Comparison of ENCODE assay signal across 16 cellular contexts in the genomic region with DNA sequence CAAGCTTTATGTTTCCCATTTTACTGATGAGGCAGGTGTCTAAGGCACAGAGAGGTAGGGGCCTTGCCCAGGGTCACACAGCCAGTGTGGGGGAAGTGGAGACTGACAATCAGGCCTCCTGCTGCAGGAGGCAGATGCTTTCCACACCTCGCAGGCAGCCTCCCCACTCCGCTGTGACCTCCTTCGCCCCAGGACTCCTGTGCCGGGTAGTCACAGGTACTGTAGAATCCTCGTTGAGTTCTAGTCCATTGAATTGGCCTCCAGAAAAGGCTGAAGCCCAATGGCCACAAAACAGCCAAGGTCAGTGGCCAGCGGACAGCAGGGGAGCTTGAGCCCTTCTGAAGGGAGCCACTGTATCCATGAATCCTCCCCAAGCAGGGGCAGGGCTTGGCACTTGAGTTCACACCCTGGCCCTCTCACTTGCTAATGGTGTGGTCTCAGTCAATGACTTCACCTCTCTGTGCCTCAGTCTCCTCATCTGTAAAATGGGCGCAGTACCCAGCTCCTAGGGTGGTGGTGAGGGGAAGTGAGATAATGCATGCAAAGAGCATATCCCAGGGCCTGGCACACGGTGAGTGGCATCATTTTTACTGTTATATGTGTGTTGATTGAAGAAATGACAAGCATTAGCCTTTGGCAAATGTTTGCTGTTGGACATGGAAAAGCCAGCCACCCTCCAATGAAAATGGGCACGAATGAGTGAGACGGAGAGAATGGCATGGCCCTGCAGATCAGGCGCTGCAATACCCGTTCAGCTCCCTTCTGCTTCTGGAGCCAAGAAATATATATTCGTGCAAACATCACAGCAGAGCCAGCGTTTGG. TPM values are rescaled to one million over a fixed set of nuclear protein-coding genes. Genes with fewer than 3 reads are reported as not detected.
DNase-seq lines count a peak whose midpoint lies in the region; ATAC-seq and TF ChIP-seq lines count a peak whose summit lies in the region.
"Had no signal": no experiment of that assay in that cellular context is flagged by ENCODE, and none has a peak within 500 bp of the region (broad histone marks: within the 10 kb centered on the region; RNA-seq: fewer than 3 reads in every experiment).

No MANE protein-coding gene starts in this region.

- no peak overlapping the region for H2AFZ ChIP-seq in DND-41 (ENCODE audit: low read depth, low read length)
- H2AFZ ChIP-seq: GM23338 had no signal

- H3K27me3 ChIP-seq in DND-41 (ENCODE audit: insufficient read depth, low read length, poor library complexity) (no peaks in the 10 kb centered on the region), duodenal mucosa (ENCODE audit: control insufficient read depth in 1 of 2, insufficient read depth in 2 of 2, low read length in 2 of 2) (no peaks in the 10 kb centered on the region)
- H3K27me3 ChIP-seq: cardiac muscle cell had no signal

- peak overlapping the region; percentile 34 for H3K27ac Mint-ChIP-seq in T-helper 1 cell treated with Interleukin-12 subunit alpha and Interleukin-12 subunit beta and Interleukin-4 antibody, amounts not matched to agents 30 μg/mL and 1 μg/mL, for 36 hours
- H3K27ac Mint-ChIP-seq: GM23338 had no signal

- H3K9ac ChIP-seq in DND-41 (ENCODE audit: low read depth, low read length): peak overlapping the region; percentile 82
- no peak overlapping the region for H3K9ac ChIP-seq in duodenal mucosa (ENCODE audit: low read depth in 1 of 2, low read length in 2 of 2)

- peaks cover 35% of the 10 kb centered on the region for H3K36me3 ChIP-seq in DND-41 (ENCODE audit: insufficient read depth, low read length)
- H3K36me3 ChIP-seq in duodenal mucosa (ENCODE audit: control insufficient read depth in 1 of 2, insufficient read depth in 2 of 2, low read length in 2 of 2): no peaks in the 10 kb centered on the region
- H3K36me3 ChIP-seq: cardiac muscle cell had no signal

- H3K27ac ChIP-seq in DND-41 (ENCODE audit: low read length) (peak overlapping the region; percentile 97), duodenal mucosa (ENCODE audit: low read depth, low read length) (peak overlapping the region; percentile 54)
- H3K27ac ChIP-seq: 22Rv1, cardiac muscle cell had no signal

- ATAC-seq in DND-41 (ENCODE audit: insufficient read depth, low read depth): no peak
- ATAC-seq: GM23338, SK-N-SH treated with all-trans-retinoic acid at 6 μM for 48 hours had no signal

- H3K4me3 ChIP-seq in DND-41 (ENCODE audit: low read depth in 1 of 2, low read length in 2 of 2) (peak overlapping the region; percentile 12 to 53; a peak in 3 of 4 replicates), duodenal mucosa (ENCODE audit: low read depth in 1 of 2, low read length in 2 of 2) (no peak overlapping the region)
- H3K4me3 ChIP-seq: cardiac muscle cell, GM23338 had no signal

- TF ChIP-seq CTCF in DND-41 (IDR thresholded peaks at IDR 0.05; ENCODE audit: borderline replicate concordance, extremely low read depth, low read length, poor library complexity, severe bottlenecking): no peak

- peak overlapping the region; percentile 64 for H3K4me2 ChIP-seq in DND-41 (ENCODE audit: insufficient read depth, low read length)
- H3K4me2 ChIP-seq: GM23338 had no signal

- H3K9me3 Mint-ChIP-seq in T-helper 1 cell treated with Interleukin-12 subunit alpha and Interleukin-12 subunit beta and Interleukin-4 antibody, amounts not matched to agents 30 μg/mL and 1 μg/mL, for 36 hours: no peaks in the 10 kb centered on the region
- H3K9me3 Mint-ChIP-seq: GM23338 had no signal

- no peaks in the 10 kb centered on the region for H4K20me1 ChIP-seq in DND-41 (ENCODE audit: insufficient read depth, low read length)

- no peaks in the 10 kb centered on the region for H3K36me3 Mint-ChIP-seq in T-helper 1 cell treated with Interleukin-12 subunit alpha and Interleukin-12 subunit beta and Interleukin-4 antibody, amounts not matched to agents 30 μg/mL and 1 μg/mL, for 36 hours (ENCODE audit: low read depth)

- H3K9me3 ChIP-seq in DND-41 (ENCODE audit: insufficient read depth, low read length, severe bottlenecking): no peaks in the 10 kb centered on the region
- no peaks in the 10 kb centered on the region for H3K9me3 ChIP-seq in duodenal mucosa (ENCODE audit: control insufficient read depth in 1 of 2, low read length in 2 of 2)

- peaks cover 69% of the 10 kb centered on the region for H3K79me2 ChIP-seq in DND-41 (ENCODE audit: insufficient read depth, low read length)

- DNase-seq in T-helper 1 cell: no peak
- DNase-seq in DND-41: peak; percentile 52
- peak; percentile 68 for DNase-seq in posterior vena cava (ENCODE audit: low spot score)
- DNase-seq in NCI-H1930 (lab: John Stamatoyannopoulos, UW): no peak
- no peak for DNase-seq in stimulated activated CD4-positive, alpha-beta T cell treated with anti-CD3 and anti-CD28 coated beads, Interleukin-2, amount 100 ng/mL, for 48 hours
- no peak for DNase-seq in NCI-H2171 treated with DMSO at 0.1 percent for 48 hours (lab: John Stamatoyannopoulos, UW)
- DNase-seq: activated CD4-positive, alpha-beta T cell treated with anti-CD3 and anti-CD28 coated beads for 1 hour; NCI-H446 treated with DMSO at 0.1 percent for 48 hours; OCI-M1 had no signal

- H3K4me1 Mint-ChIP-seq in T-helper 1 cell treated with Interleukin-12 subunit alpha and Interleukin-12 subunit beta and Interleukin-4 antibody, amounts not matched to agents 30 μg/mL and 1 μg/mL, for 36 hours (ENCODE audit: low read depth): peaks cover 63% of the 10 kb centered on the region

- no peaks in the 10 kb centered on the region for H3K27me3 Mint-ChIP-seq in T-helper 1 cell treated with Interleukin-12 subunit alpha and Interleukin-12 subunit beta and Interleukin-4 antibody, amounts not matched to agents 30 μg/mL and 1 μg/mL, for 36 hours (ENCODE audit: low read depth)

- no peak overlapping the region for H3K4me3 Mint-ChIP-seq in T-helper 1 cell treated with Interleukin-12 subunit alpha and Interleukin-12 subunit beta and Interleukin-4 antibody, amounts not matched to agents 30 μg/mL and 1 μg/mL, for 36 hours
- H3K4me3 Mint-ChIP-seq: GM23338 had no signal

- H3K4me1 ChIP-seq in DND-41 (ENCODE audit: insufficient read depth, low read length) (peaks cover 95% of the 10 kb centered on the region), duodenal mucosa (ENCODE audit: control insufficient read depth in 1 of 2, insufficient read depth in 2 of 2, low read length in 2 of 2) (peaks cover 26 to 41% of the 10 kb centered on the region in 2 donors)

- intact Hi-C loops in posterior vena cava (cut with DNase I): no loop called here

RNA-seq across cellular contexts. Expression of a gene that starts 1.2 kb away (rescaled TPM):
- total RNA-seq in posterior vena cava: 1 to 10 TPM; 3.6 to 4.5 TPM

RNA-seq across cellular contexts. Expression of a gene that starts 28.7 kb away (rescaled TPM):
- total RNA-seq in posterior vena cava: 1 to 10 TPM; 1.2 to 1.5 TPM
- total RNA-seq: pulmonary artery endothelial cell had no signal

RNA-seq across cellular contexts. Expression of a gene that starts 50.7 kb away (rescaled TPM):
- total RNA-seq in posterior vena cava: 100 to 1,000 TPM in 1 of 2 donors, 10 to 100 TPM in 1; 62.8 to 107 TPM

Comparison
In these comparisons a context has a peak if more than half of its experiments do, and no peak if none do; other contexts are left out.
1. DNase-seq: peak in DND-41 (single experiment) and posterior vena cava (single experiment); none in T-helper 1 cell (0 of 5), NCI-H1930 (0 of 2), stimulated activated CD4-positive, alpha-beta T cell treated with anti-CD3 and anti-CD28 coated beads, Interleukin-2, amount 100 ng/mL, for 48 hours (0 of 2) and NCI-H2171 treated with DMSO at 0.1 percent for 48 hours (single experiment).
2. H3K4me3 ChIP-seq: peak in DND-41 (2 of 2); none in duodenal mucosa (0 of 2).